Comparison of ENCODE assay signal across 18 cellular contexts in the genomic region with DNA sequence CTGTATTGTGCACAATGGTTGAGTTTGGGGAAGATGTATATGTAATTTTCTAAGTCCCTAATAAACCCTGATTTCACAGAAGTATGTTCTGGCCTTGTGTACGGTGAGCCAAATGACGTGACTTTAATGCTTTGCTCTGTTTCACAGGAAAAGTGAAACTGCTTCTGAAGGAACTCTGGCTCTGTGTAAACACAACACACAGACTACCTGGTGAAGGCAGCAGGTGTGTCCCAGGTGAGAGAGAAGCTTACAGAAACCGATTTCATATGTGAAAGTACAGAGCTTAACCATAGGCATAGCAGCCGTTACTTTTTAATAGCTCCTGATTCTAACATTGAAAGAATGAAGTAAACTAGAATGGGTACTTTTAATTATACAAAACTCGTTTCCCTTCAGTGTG. TPM values are rescaled to one million over a fixed set of nuclear protein-coding genes. Genes with fewer than 3 reads are reported as not detected.
DNase-seq lines count a peak whose midpoint lies in the region; ATAC-seq, FAIRE-seq and TF ChIP-seq lines count a peak whose summit lies in the region.
"Had no signal": no experiment of that assay in that cellular context is flagged by ENCODE, and none has a peak within 500 bp of the region (broad histone marks: within the 10 kb centered on the region; RNA-seq: fewer than 3 reads in every experiment).

No MANE protein-coding gene starts in this region.

- peak; percentile 84 for ATAC-seq in left colon
- ATAC-seq: SK-N-SH treated with all-trans-retinoic acid at 6 μM for 48 hours had no signal

- peaks cover 12 to 24% of the 10 kb centered on the region in 2 donors for H3K36me3 ChIP-seq in small intestine (ENCODE audit: control insufficient read depth in 2 of 2, insufficient read depth in 2 of 2, low read length in 2 of 2)
- peaks cover 0 to 100% (median 75%) of the 10 kb centered on the region in 6 donors for H3K36me3 ChIP-seq in spleen

- H3K4me3 ChIP-seq in small intestine (ENCODE audit: low read depth in 1 of 2, low read length in 2 of 2) (no peak overlapping the region), spleen (no peak overlapping the region)
- H3K4me3 ChIP-seq: Peyer's patch had no signal

- TF ChIP-seq POLR2A in spleen (IDR thresholded peaks at IDR 0.05), result no peak

- 10 to 62% (median 44%) methylated on average over 5 of the region's 5 CpGs for WGBS in small intestine, 3 donors
- 90 to 95% (median 93%) methylated on average over 5 of the region's 5 CpGs for WGBS in spleen, 5 donors

- H3K27me3 ChIP-seq in small intestine (ENCODE audit: control insufficient read depth in 2 of 2, insufficient read depth in 2 of 2, low read length in 2 of 2) (no peaks in the 10 kb centered on the region), spleen (replicated peaks in 1 of 7) (no peaks in the 10 kb centered on the region)
- H3K27me3 ChIP-seq: Peyer's patch had no signal

- no peaks in the 10 kb centered on the region for H3K4me1 ChIP-seq in small intestine (ENCODE audit: control insufficient read depth in 2 of 2, insufficient read depth in 1 of 2, low read depth in 1 of 2, low read length in 1 of 2)
- H3K4me1 ChIP-seq in spleen, result no peaks in the 10 kb centered on the region
- H3K4me1 ChIP-seq: Peyer's patch had no signal

- peak; percentile 88 for DNase-seq in DMS53 treated with DMSO at 0.1 percent for 48 hours (lab: John Stamatoyannopoulos, UW; ENCODE audit: unreplicated experiment)
- DNase-seq in NCI-H774 (lab: John Stamatoyannopoulos, UW), result peak; percentile 9
- no peak for DNase-seq in left colon
- peak; percentile 43 for DNase-seq in small intestine
- DNase-seq in NCI-H146 treated with DMSO at 0.1 percent for 48 hours (lab: John Stamatoyannopoulos, UW; ENCODE audit: unreplicated experiment), result no peak
- no peak for DNase-seq in posterior cingulate gyrus
- no peak for DNase-seq in spleen
- DNase-seq: CD4-positive, CD25-positive, alpha-beta regulatory T cell; IMR-90; NCI-H187; NCI-H226; NCI-H524 treated with DMSO at 0.1 percent for 48 hours; Peyer's patch had no signal

- no peak for FAIRE-seq in small intestine (lab: Jason Lieb, UNC)
- FAIRE-seq: G401.6, GM12892, GM18507 had no signal

- H3K27ac ChIP-seq in small intestine (ENCODE audit: low read depth in 1 of 2, low read length in 1 of 2) (no peak overlapping the region), spleen (no peak overlapping the region)
- H3K27ac ChIP-seq: KMS-11, Peyer's patch had no signal

- H3K9me3 ChIP-seq in small intestine (ENCODE audit: control insufficient read depth, low read depth), result no peaks in the 10 kb centered on the region
- H3K9me3 ChIP-seq in spleen, result no peaks in the 10 kb centered on the region
- H3K9me3 ChIP-seq: Peyer's patch had no signal

- TF ChIP-seq CTCF in spleen (IDR thresholded peaks at IDR 0.05 in 8 of 11, conservative IDR thresholded peaks at IDR 0.05 in 3 of 11), result no peak

- intact Hi-C loops in left colon (cut with DNase I, micrococcal nuclease), result no loop called here
- intact Hi-C loops in posterior cingulate gyrus (cut with DNase I), result no loop called here
- intact Hi-C loops in spleen (cut with DNase I; ENCODE audit: low total_unique reads), result no loop called here

RNA-seq across cellular contexts. Expression of a gene that starts 31.9 kb away (rescaled TPM):
- total RNA-seq in left colon (10 to 100 TPM; 19.8 to 20.1 TPM), spleen (10 to 100 TPM; 28.7 to 42.7 (median 32.4) TPM)
- polyA plus RNA-seq in small intestine (1 to 10 TPM; 5.9 to 7.8 (median 7.8) TPM), spleen (1 to 10 TPM; 4.9 to 7.2 (median 5.8) TPM)

Comparison
In these comparisons a context has a peak if more than half of its experiments do, and no peak if none do; other contexts are left out.
1. DNase-seq: peak in DMS53 treated with DMSO at 0.1 percent for 48 hours (single experiment), NCI-H774 (single experiment) and small intestine (single experiment); none in left colon (0 of 2), NCI-H146 treated with DMSO at 0.1 percent for 48 hours (single experiment), posterior cingulate gyrus (0 of 10) and spleen (single experiment).